In genomic region chr16:15747937-15748336, GRCh38 we compare ENCODE assay signal across 23 cellular contexts.
DNase-seq lines count a peak whose midpoint lies in the region; ATAC-seq, FAIRE-seq and TF ChIP-seq lines count a peak whose summit lies in the region.
"Had no signal": no experiment of that assay in that cellular context is flagged by ENCODE, and none has a peak within 500 bp of the region (broad histone marks: within the 10 kb centered on the region; RNA-seq: fewer than 3 reads in every experiment).

No MANE protein-coding gene starts in this region.

- no peak for TF ChIP-seq EP300 in HepG2 (IDR thresholded peaks at IDR 0.05; ENCODE audit: low read depth in 2 of 2, low read length in 2 of 2)
- no peak for TF ChIP-seq EP300 in HepG2 (CRISPR knock-in tag; IDR thresholded peaks at IDR 0.05; ENCODE audit: borderline replicate concordance)

- H3K27me3 ChIP-seq in HepG2 (ENCODE audit: control insufficient read depth in 1 of 2, insufficient read depth in 2 of 2, low read length in 2 of 2) (peaks cover 0 to 1% of the 10 kb centered on the region in 2 experiments; a peak in 3 of 5 replicates), right lobe of liver (no peaks in the 10 kb centered on the region), neuronal stem cell (ENCODE audit: control insufficient read depth in 3 of 3, insufficient read depth in 3 of 3, low read depth in 1 of 3, low read length in 3 of 3) (no peaks in the 10 kb centered on the region)
- H3K27me3 ChIP-seq: BLaER1 had no signal

- H3K9ac ChIP-seq in HepG2 (ENCODE audit: insufficient read depth, low read depth, low read length) (no peak overlapping the region), neuronal stem cell (ENCODE audit: low read depth, low read length, poor library complexity) (peak overlapping the region; percentile 5)
- H3K9ac ChIP-seq: BLaER1, GM23248 had no signal

- H4K20me1 ChIP-seq in HepG2 (ENCODE audit: insufficient read depth, low read length), result no peaks in the 10 kb centered on the region
- H4K20me1 ChIP-seq: BLaER1 had no signal

- H3K36me3 ChIP-seq in HepG2 (replicated peaks in 1 of 2; ENCODE audit: control insufficient read depth in 1 of 2, insufficient read depth in 2 of 2, low read length in 2 of 2) (no peaks in the 10 kb centered on the region), right lobe of liver (no peaks in the 10 kb centered on the region), neuronal stem cell (replicated peaks in 1 of 2; ENCODE audit: control insufficient read depth in 2 of 2, insufficient read depth in 2 of 2, low read length in 2 of 2) (no peaks in the 10 kb centered on the region)
- H3K36me3 ChIP-seq: BLaER1 had no signal

- WGBS in HepG2 (ENCODE audit: low lambda C conversion rate), result 41% methylated on average over 10 of the region's 14 CpGs
- no CpG with 5 or more reads among the region's 14 CpGs for WGBS in right lobe of liver (ENCODE audit: insufficient coverage, low coverage, low lambda C conversion rate, missing lambda C conversion rate)
- WGBS in neuronal stem cell (ENCODE audit: extremely low coverage in 2 of 2, insufficient read length in 2 of 2, insufficient replicate concordance in 1 of 2), 2 donors, result no CpG with 5 or more reads among the region's 14 CpGs

- H3K4ac ChIP-seq in neuronal stem cell (ENCODE audit: low read length), result no peak overlapping the region

- H3K4me1 ChIP-seq in HepG2 (ENCODE audit: insufficient read depth, low read length) (peaks cover 9% of the 10 kb centered on the region), right lobe of liver (no peaks in the 10 kb centered on the region), neuronal stem cell (ENCODE audit: control insufficient read depth in 2 of 2, insufficient read depth in 1 of 2, low read depth in 1 of 2, low read length in 2 of 2) (no peaks in the 10 kb centered on the region)
- H3K4me1 ChIP-seq: Caco-2 had no signal

- H3K27ac ChIP-seq in HepG2 (ENCODE audit: extremely low read length, insufficient read depth, low read length) (no peak overlapping the region), right lobe of liver (no peak overlapping the region), neuronal stem cell (replicated peaks; ENCODE audit: low read length) (no peak overlapping the region)
- H3K27ac ChIP-seq: 22Rv1, BLaER1, C4-2B, GM23248 had no signal

- H2BK15ac ChIP-seq in neuronal stem cell (ENCODE audit: low read length), result no peak overlapping the region

- H3K27ac Mint-ChIP-seq in stimulated activated effector memory CD8-positive, alpha-beta T cell treated with anti-CD3 and anti-CD28 coated beads, Interleukin-12 subunit alpha, Interleukin-12 subunit beta, amount 100 ng/mL, for 72 hours, result peak overlapping the region; percentile 7
- H3K27ac Mint-ChIP-seq: B cell; CD8-positive, alpha-beta T cell had no signal

- H3K36me3 Mint-ChIP-seq in stimulated activated effector memory CD8-positive, alpha-beta T cell treated with anti-CD3 and anti-CD28 coated beads, Interleukin-12 subunit alpha, Interleukin-12 subunit beta, amount 100 ng/mL, for 72 hours, result no peaks in the 10 kb centered on the region

- no peak for TF ChIP-seq RAD21 in HepG2 (CRISPR knock-in tag; IDR thresholded peaks at IDR 0.05)

- no peak overlapping the region for H3K23ac ChIP-seq in neuronal stem cell (ENCODE audit: low read depth, low read length, poor library complexity)

- peaks cover 2% of the 10 kb centered on the region for H3K79me1 ChIP-seq in neuronal stem cell (ENCODE audit: low read depth, low read length)

- no peak overlapping the region for H2BK12ac ChIP-seq in neuronal stem cell (ENCODE audit: low read length)

- POLR2A ChIA-PET in HepG2 (lab: Yijun Ruan, JAX), result no interaction called here

- in situ Hi-C loops in HepG2 (cut with HindIII; ENCODE audit: extremely low pct_ligation_motif_present, low pct_unique_long_range_greater_than_20kb), result no loop called here

- intact Hi-C loops in HepG2 (cut with micrococcal nuclease; ENCODE audit: unreplicated experiment), result no loop called here
- intact Hi-C loops in right lobe of liver (cut with DNase I), result no loop called here

- H3K14ac ChIP-seq in neuronal stem cell (ENCODE audit: low read length), result no peak overlapping the region

- TF ChIP-seq CTCF in HepG2 (CRISPR knock-in tag; IDR thresholded peaks at IDR 0.05), result no peak
- TF ChIP-seq CTCF in right lobe of liver (IDR thresholded peaks at IDR 0.05), result no peak

- no peak overlapping the region for H2BK120ac ChIP-seq in neuronal stem cell (ENCODE audit: low read depth, low read length)

- no TSS peak for BruUV-seq in HepG2 (replicated peaks; lab: Mats Ljungman, UMichigan)

- H3K9me3 Mint-ChIP-seq in stimulated activated effector memory CD8-positive, alpha-beta T cell treated with anti-CD3 and anti-CD28 coated beads, Interleukin-12 subunit alpha, Interleukin-12 subunit beta, amount 100 ng/mL, for 72 hours, result no peaks in the 10 kb centered on the region
- H3K9me3 Mint-ChIP-seq: CD4-positive, CD25-positive, alpha-beta regulatory T cell; CD8-positive, alpha-beta T cell had no signal

- H4K91ac ChIP-seq in neuronal stem cell (ENCODE audit: low read depth, low read length, poor library complexity), result no peak overlapping the region

- H2BK5ac ChIP-seq in neuronal stem cell (ENCODE audit: low read length), result no peak overlapping the region

- no peaks in the 10 kb centered on the region for H3K79me2 ChIP-seq in HepG2 (ENCODE audit: insufficient read depth, low read length)

- no peak overlapping the region for H3K4me3 Mint-ChIP-seq in stimulated activated effector memory CD8-positive, alpha-beta T cell treated with anti-CD3 and anti-CD28 coated beads, Interleukin-12 subunit alpha, Interleukin-12 subunit beta, amount 100 ng/mL, for 72 hours
- H3K4me3 Mint-ChIP-seq: B cell; CD4-positive, CD25-positive, alpha-beta regulatory T cell; CD8-positive, alpha-beta T cell had no signal

- no peak for FAIRE-seq in HepG2 (lab: Jason Lieb, UNC)
- FAIRE-seq: A204.1, G401.6, GM12892, GM19239, H1 had no signal

- H3K18ac ChIP-seq in neuronal stem cell (ENCODE audit: low read length), result no peak overlapping the region

- H2AFZ ChIP-seq in HepG2 (ENCODE audit: low read length) (no peak overlapping the region), neuronal stem cell (ENCODE audit: low read length) (no peak overlapping the region)
- H2AFZ ChIP-seq: GM23248 had no signal

- H3K4me3 ChIP-seq in HepG2 (replicated peaks in 1 of 3; ENCODE audit: insufficient read depth in 1 of 3, low read depth in 2 of 3, low read length in 3 of 3), result no peak overlapping the region
- no peak overlapping the region for H3K4me3 ChIP-seq in right lobe of liver
- H3K4me3 ChIP-seq in neuronal stem cell (ENCODE audit: low read length in 2 of 2), result no peak overlapping the region
- H3K4me3 ChIP-seq: BLaER1, GM23248 had no signal

- H3K4me1 Mint-ChIP-seq in stimulated activated effector memory CD8-positive, alpha-beta T cell treated with anti-CD3 and anti-CD28 coated beads, Interleukin-12 subunit alpha, Interleukin-12 subunit beta, amount 100 ng/mL, for 72 hours, result no peaks in the 10 kb centered on the region
- H3K4me1 Mint-ChIP-seq: B cell had no signal

- H3K4me2 ChIP-seq in HepG2 (ENCODE audit: low read depth, low read length), result no peak overlapping the region
- H3K4me2 ChIP-seq in neuronal stem cell (ENCODE audit: insufficient read depth, low read length, poor library complexity, severe bottlenecking), result no peak overlapping the region
- H3K4me2 ChIP-seq: BLaER1 had no signal

- TF ChIP-seq POLR2A in HepG2 (IDR thresholded peaks at IDR 0.05; ENCODE audit: insufficient read depth in 1 of 2, low read depth in 2 of 2, low read length in 2 of 2) (no peak), right lobe of liver (IDR thresholded peaks at IDR 0.05) (no peak)

- DNase-seq in HepG2 (ENCODE audit: low spot score) (no peak), right lobe of liver (no peak), neuronal stem cell (ENCODE audit: low spot score) (no peak), left lobe of liver (ENCODE audit: low spot score) (no peak)
- no peak for DNase-seq in stimulated activated effector memory CD8-positive, alpha-beta T cell treated with anti-CD3 and anti-CD28 coated beads, Interleukin-12 subunit alpha, Interleukin-12 subunit beta, amount 100 ng/mL, for 72 hours (ENCODE audit: low spot score in 2 of 2)
- DNase-seq: Caco-2; CD4-positive, CD25-positive, alpha-beta regulatory T cell; CD8-positive, alpha-beta T cell; DMS153; DND-41; GM23248; H7; HCEC 1CT had no signal

- H3K9me3 ChIP-seq in HepG2 (ENCODE audit: low read length) (no peaks in the 10 kb centered on the region), right lobe of liver (no peaks in the 10 kb centered on the region), neuronal stem cell (replicated peaks in 1 of 2; ENCODE audit: control insufficient read depth in 2 of 2, insufficient read depth in 1 of 2, low read depth in 1 of 2, low read length in 2 of 2) (no peaks in the 10 kb centered on the region)
- H3K9me3 ChIP-seq: BLaER1, Caco-2 had no signal

- no peak overlapping the region for H4K8ac ChIP-seq in neuronal stem cell (ENCODE audit: low read depth, low read length)

- ATAC-seq in HepG2, result no peak
- no peak for ATAC-seq in right lobe of liver
- no peak for ATAC-seq in stimulated activated effector memory CD8-positive, alpha-beta T cell treated with anti-CD3 and anti-CD28 coated beads, Interleukin-12 subunit alpha, Interleukin-12 subunit beta, amount 100 ng/mL, for 72 hours
- ATAC-seq in left lobe of liver, result no peak
- ATAC-seq in GM18861 (IDR thresholded peaks at IDR 0.05; ENCODE audit: unreplicated experiment), result no peak
- ATAC-seq: CD8-positive, alpha-beta T cell had no signal

- CTCF ChIA-PET in HepG2 (lab: Yijun Ruan, JAX; ENCODE audit: low intra/inter-chr PET ratio, low total read pairs), result no interaction called here

- peak overlapping the region; percentile 17 for H2AK5ac ChIP-seq in neuronal stem cell (ENCODE audit: low read depth, low read length)

TF ChIP-seq in HepG2, 621 proteins besides CTCF, POLR2A, EP300 and RAD21 (continues in another document):
- no peak for TF ChIP-seq MAX (IDR thresholded peaks at IDR 0.05)
